In genomic region chr11:66462911-66463310, GRCh38 we compare ENCODE assay signal across 18 cellular contexts. TPM values are rescaled to one million over a fixed set of nuclear protein-coding genes. Genes with fewer than 3 reads are reported as not detected.
DNase-seq lines count a peak whose midpoint lies in the region; ATAC-seq and TF ChIP-seq lines count a peak whose summit lies in the region.
"Had no signal": no experiment of that assay in that cellular context is flagged by ENCODE, and none has a peak within 500 bp of the region (broad histone marks: within the 10 kb centered on the region; RNA-seq: fewer than 3 reads in every experiment).

No MANE protein-coding gene starts in this region.

- no peaks in the 10 kb centered on the region for H3K27me3 Mint-ChIP-seq in activated CD4-positive, alpha-beta T cell treated with anti-CD3 and anti-CD28 coated beads, Interleukin-2, amount 10 ng/mL, durations not matched to agents 24 days and 14 days
- no peaks in the 10 kb centered on the region for H3K27me3 Mint-ChIP-seq in activated T-helper 17 cell treated with anti-CD3 and anti-CD28 coated beads, Interleukin-2, amount 50 U/mL, for 72 hours

- no peak overlapping the region for H3K27ac ChIP-seq in PC-3 (ENCODE audit: low read length)
- H3K27ac ChIP-seq: BLaER1 had no signal

- H3K4me1 ChIP-seq in PC-3 (ENCODE audit: insufficient read depth, low read length): peaks cover 17% of the 10 kb centered on the region

- peak overlapping the region; percentile 8 for H3K27ac Mint-ChIP-seq in activated CD4-positive, alpha-beta T cell treated with anti-CD3 and anti-CD28 coated beads, Interleukin-2, amount 10 ng/mL, durations not matched to agents 24 days and 14 days
- peak overlapping the region; percentile 49 for H3K27ac Mint-ChIP-seq in activated T-helper 17 cell treated with anti-CD3 and anti-CD28 coated beads, Interleukin-2, amount 50 U/mL, for 72 hours
- H3K27ac Mint-ChIP-seq: CD8-positive, alpha-beta T cell; H9 had no signal

- peaks cover 37% of the 10 kb centered on the region for H3K4me1 Mint-ChIP-seq in activated CD4-positive, alpha-beta T cell treated with anti-CD3 and anti-CD28 coated beads, Interleukin-2, amount 10 ng/mL, durations not matched to agents 24 days and 14 days
- peaks cover 20% of the 10 kb centered on the region for H3K4me1 Mint-ChIP-seq in activated T-helper 17 cell treated with anti-CD3 and anti-CD28 coated beads, Interleukin-2, amount 50 U/mL, for 72 hours

- H3K9me3 Mint-ChIP-seq in activated CD4-positive, alpha-beta T cell treated with anti-CD3 and anti-CD28 coated beads, Interleukin-2, amount 10 ng/mL, durations not matched to agents 24 days and 14 days: peaks cover 6% of the 10 kb centered on the region
- no peaks in the 10 kb centered on the region for H3K9me3 Mint-ChIP-seq in activated T-helper 17 cell treated with anti-CD3 and anti-CD28 coated beads, Interleukin-2, amount 50 U/mL, for 72 hours

- no peak overlapping the region for H3K4me2 ChIP-seq in PC-3 (ENCODE audit: low read length)
- H3K4me2 ChIP-seq: BLaER1 had no signal

- peaks cover 1% of the 10 kb centered on the region for H3K36me3 Mint-ChIP-seq in activated CD4-positive, alpha-beta T cell treated with anti-CD3 and anti-CD28 coated beads, Interleukin-2, amount 10 ng/mL, durations not matched to agents 24 days and 14 days (ENCODE audit: low read depth)
- H3K36me3 Mint-ChIP-seq in activated T-helper 17 cell treated with anti-CD3 and anti-CD28 coated beads, Interleukin-2, amount 50 U/mL, for 72 hours (ENCODE audit: low read depth): peaks cover 4% of the 10 kb centered on the region
- H3K36me3 Mint-ChIP-seq: CD8-positive, alpha-beta T cell had no signal

- CTCF ChIA-PET in PC-3 (lab: Charles Lee): no interaction called here

- H3K4me3 Mint-ChIP-seq in activated CD4-positive, alpha-beta T cell treated with anti-CD3 and anti-CD28 coated beads, Interleukin-2, amount 10 ng/mL, durations not matched to agents 24 days and 14 days: no peak overlapping the region
- H3K4me3 Mint-ChIP-seq in activated T-helper 17 cell treated with anti-CD3 and anti-CD28 coated beads, Interleukin-2, amount 50 U/mL, for 72 hours: peak overlapping the region; percentile 10
- H3K4me3 Mint-ChIP-seq: CD8-positive, alpha-beta T cell; H9 had no signal

- H3K9me2 ChIP-seq in PC-3 (replicated peaks; ENCODE audit: low read length): no peaks in the 10 kb centered on the region

- TF ChIP-seq CTCF in PC-3 (conservative IDR thresholded peaks at IDR 0.05; ENCODE audit: low read depth, low read length): no peak

- H3F3A ChIP-seq in PC-3 (ENCODE audit: low read length, unreplicated experiment): no peaks in the 10 kb centered on the region

- H3K79me2 ChIP-seq in PC-3 (ENCODE audit: low read length): peaks cover 8% of the 10 kb centered on the region

- H4K20me1 ChIP-seq in PC-3 (ENCODE audit: low read length): no peaks in the 10 kb centered on the region

- intact Hi-C loops in activated CD4-positive, alpha-beta T cell treated with anti-CD3 and anti-CD28 coated beads, Interleukin-2, amount 10 ng/mL, durations not matched to agents 24 days and 14 days (cut with micrococcal nuclease): no loop called here
- intact Hi-C loops in PC-3 (cut with micrococcal nuclease): no loop called here

- no peak overlapping the region for H3K4me3 ChIP-seq in PC-3 (ENCODE audit: low read length)
- H3K4me3 ChIP-seq: BLaER1 had no signal

- no TSS peak for BruUV-seq in PC-3 (replicated peaks; lab: Mats Ljungman, UMichigan)

- ATAC-seq in PC-3: no peak
- no peak for ATAC-seq in activated T-helper 17 cell treated with anti-CD3 and anti-CD28 coated beads, Interleukin-2, amount 50 U/mL, for 72 hours (replicated peaks)
- ATAC-seq: CD8-positive, alpha-beta T cell; Panc1; Right ventricle myocardium inferior had no signal

- DNase-seq in activated CD4-positive, alpha-beta T cell treated with anti-CD3 and anti-CD28 coated beads, Interleukin-2, amount 10 ng/mL, durations not matched to agents 24 days and 14 days: no peak
- DNase-seq in activated CD4-positive, alpha-beta T cell treated with anti-CD3 and anti-CD28 coated beads for 4 hours: no peak
- DNase-seq in HT1080 (ENCODE audit: low read depth): peak; percentile 12
- DNase-seq in PC-3: peak; percentile 52
- no peak for DNase-seq in SHP77 (lab: John Stamatoyannopoulos, UW)
- DNase-seq in hepatic stellate cell (ENCODE audit: low spot score): no peak
- no peak for DNase-seq in putamen (ENCODE audit: low spot score)
- DNase-seq: CD8-positive, alpha-beta T cell; H9; NCI-H1092; NCI-H146; NCI-H2081; NCI-H510A treated with DMSO at 0.1 percent for 48 hours had no signal

- no peaks in the 10 kb centered on the region for H3K9me3 ChIP-seq in PC-3 (ENCODE audit: low read length)

- H3K27me3 ChIP-seq in PC-3 (ENCODE audit: low read length): no peaks in the 10 kb centered on the region
- H3K27me3 ChIP-seq: BLaER1 had no signal

- no peaks in the 10 kb centered on the region for H3K36me3 ChIP-seq in PC-3 (ENCODE audit: low read depth, low read length)
- H3K36me3 ChIP-seq: BLaER1 had no signal

- POLR2A ChIA-PET in PC-3 (lab: Charles Lee; ENCODE audit: unreplicated experiment): interaction anchor here (0.5 kb wide), 1 partner anchor 280 kb away, joined by 3 read pairs; no protein-coding TSS in a partner anchor

- H2AFZ ChIP-seq in PC-3 (ENCODE audit: low read length): no peak overlapping the region

- H3K9ac ChIP-seq in PC-3 (ENCODE audit: low read length): no peak overlapping the region
- H3K9ac ChIP-seq: BLaER1 had no signal

RNA-seq across cellular contexts. Expression of gene PELI3, which starts 3.8 kb away (rescaled TPM):
- total RNA-seq in activated CD4-positive, alpha-beta T cell treated with anti-CD3 and anti-CD28 coated beads, Interleukin-2, amount 10 ng/mL, durations not matched to agents 24 days and 14 days: 16.1 and 18.3 TPM in 2 replicates
- total RNA-seq in HT1080 (2014; rRNA removed; shearing (Covaris generic)): 9.7 and 9.8 TPM in 2 replicates
- polyA plus RNA-seq in HT1080 (2015; cell fraction: cytosol; rRNA removed): 5.6 and 6.0 TPM in 2 replicates
- 3.3 and 4.4 TPM in 2 replicates for polyA plus RNA-seq in HT1080 (2015; cell fraction: nucleus; rRNA removed)
- total RNA-seq in PC-3 (2014; rRNA removed): 22.9 and 35.2 TPM in 2 replicates
- 10 to 100 TPM in 1 of 2 donors, 1 to 10 TPM in 1; 8.1 to 17.5 TPM for total RNA-seq in activated T-helper 17 cell treated with anti-CD3 and anti-CD28 coated beads, Interleukin-2, amount 50 U/mL, for 72 hours

RNA-seq across cellular contexts. Expression of gene DPP3, which starts 17.3 kb away (rescaled TPM):
- total RNA-seq in activated CD4-positive, alpha-beta T cell treated with anti-CD3 and anti-CD28 coated beads, Interleukin-2, amount 10 ng/mL, durations not matched to agents 24 days and 14 days: 97.1 and 106 TPM in 2 replicates
- total RNA-seq in HT1080 (2014; rRNA removed; shearing (Covaris generic)): 65.2 and 83.9 TPM in 2 replicates
- 35.8 and 36.3 TPM in 2 replicates for polyA plus RNA-seq in HT1080 (2015; cell fraction: cytosol; rRNA removed)
- polyA plus RNA-seq in HT1080 (2015; cell fraction: nucleus; rRNA removed): 73.0 and 81.0 TPM in 2 replicates
- total RNA-seq in PC-3 (2014; rRNA removed): 135 and 165 TPM in 2 replicates
- 100 to 1,000 TPM in 1 of 2 donors, 10 to 100 TPM in 1; 67.9 to 117 TPM for total RNA-seq in activated T-helper 17 cell treated with anti-CD3 and anti-CD28 coated beads, Interleukin-2, amount 50 U/mL, for 72 hours

RNA-seq across cellular contexts. Expression of gene MRPL11, which starts 24.3 kb away (rescaled TPM):
- 102 TPM in 2 replicates for total RNA-seq in activated CD4-positive, alpha-beta T cell treated with anti-CD3 and anti-CD28 coated beads, Interleukin-2, amount 10 ng/mL, durations not matched to agents 24 days and 14 days
- total RNA-seq in HT1080 (2014; rRNA removed; shearing (Covaris generic)): 84.2 and 120 TPM in 2 replicates
- 50.0 and 54.6 TPM in 2 replicates for polyA plus RNA-seq in HT1080 (2015; cell fraction: cytosol; rRNA removed)
- 16.4 and 19.5 TPM in 2 replicates for polyA plus RNA-seq in HT1080 (2015; cell fraction: nucleus; rRNA removed)
- total RNA-seq in PC-3 (2014; rRNA removed): 214 and 321 TPM in 2 replicates
- 100 to 1,000 TPM in 1 of 2 donors, 10 to 100 TPM in 1; 56.1 to 131 TPM for total RNA-seq in activated T-helper 17 cell treated with anti-CD3 and anti-CD28 coated beads, Interleukin-2, amount 50 U/mL, for 72 hours

RNA-seq across cellular contexts. Expression of gene NPAS4, which starts 42.1 kb away (rescaled TPM):
- 0.09 TPM in 1 of 2 replicates, not detected in the other for total RNA-seq in activated CD4-positive, alpha-beta T cell treated with anti-CD3 and anti-CD28 coated beads, Interleukin-2, amount 10 ng/mL, durations not matched to agents 24 days and 14 days
- not detected in 2 replicates for total RNA-seq in HT1080 (2014; rRNA removed; shearing (Covaris generic))
- not detected in 2 replicates for polyA plus RNA-seq in HT1080 (2015; cell fraction: cytosol; rRNA removed)
- not detected in 2 replicates for polyA plus RNA-seq in HT1080 (2015; cell fraction: nucleus; rRNA removed)
- not detected in 2 replicates for total RNA-seq in PC-3 (2014; rRNA removed)
- under 1 TPM; 0.21 to 0.28 TPM for total RNA-seq in activated T-helper 17 cell treated with anti-CD3 and anti-CD28 coated beads, Interleukin-2, amount 50 U/mL, for 72 hours
- total RNA-seq: CD8-positive, alpha-beta T cell; HT-29; Right ventricle myocardium inferior had no signal

RNA-seq across cellular contexts. Expression of gene BBS1, which starts 47.5 kb away (rescaled TPM):
- total RNA-seq in activated CD4-positive, alpha-beta T cell treated with anti-CD3 and anti-CD28 coated beads, Interleukin-2, amount 10 ng/mL, durations not matched to agents 24 days and 14 days: 17.6 and 18.3 TPM in 2 replicates
- 2.0 and 10.4 TPM in 2 replicates for total RNA-seq in HT1080 (2014; rRNA removed; shearing (Covaris generic))
- polyA plus RNA-seq in HT1080 (2015; cell fraction: cytosol; rRNA removed): 12.5 and 17.9 TPM in 2 replicates
- 40.8 and 42.3 TPM in 2 replicates for polyA plus RNA-seq in HT1080 (2015; cell fraction: nucleus; rRNA removed)
- 24.4 and 28.4 TPM in 2 replicates for total RNA-seq in PC-3 (2014; rRNA removed)
- 10 to 100 TPM; 16.4 to 17.2 TPM for total RNA-seq in activated T-helper 17 cell treated with anti-CD3 and anti-CD28 coated beads, Interleukin-2, amount 50 U/mL, for 72 hours

Comparison
In these comparisons a context has a peak if more than half of its experiments do, and no peak if none do; other contexts are left out.
1. DNase-seq: peak in HT1080 (single experiment) and PC-3 (single experiment); none in activated CD4-positive, alpha-beta T cell treated with anti-CD3 and anti-CD28 coated beads, Interleukin-2, amount 10 ng/mL, durations not matched to agents 24 days and 14 days (single experiment), activated CD4-positive, alpha-beta T cell treated with anti-CD3 and anti-CD28 coated beads for 4 hours (0 of 2), SHP77 (0 of 2), hepatic stellate cell (single experiment) and putamen (single experiment).